ENCODE assay signal across 8 cellular contexts in the genomic region with DNA sequence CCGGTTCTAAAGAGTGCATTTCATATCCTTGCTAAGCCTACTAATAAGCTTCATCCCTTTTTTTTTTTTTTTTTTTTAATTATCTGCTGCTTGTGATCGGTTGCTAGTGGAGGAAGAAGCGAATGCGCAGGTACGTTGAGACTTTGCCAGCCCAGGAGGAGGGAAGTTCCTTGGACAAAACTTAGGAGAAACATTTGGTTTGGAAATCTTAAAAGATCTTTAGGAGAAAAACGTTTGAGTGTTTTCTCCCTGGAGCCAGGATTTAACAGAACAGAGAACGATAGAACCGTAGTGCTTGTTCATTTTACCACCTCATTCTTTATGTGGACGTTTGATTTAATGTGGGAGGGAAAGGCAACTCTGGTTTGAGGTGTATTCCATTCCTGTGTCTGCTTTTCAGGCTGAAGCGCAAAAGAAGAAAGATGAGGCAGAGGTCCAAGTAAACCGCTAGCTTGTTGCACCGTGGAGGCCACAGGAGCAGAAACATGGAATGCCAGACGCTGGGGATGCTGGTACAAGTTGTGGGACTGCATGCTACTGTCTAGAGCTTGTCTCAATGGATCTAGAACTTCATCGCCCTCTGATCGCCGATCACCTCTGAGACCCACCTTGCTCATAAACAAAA. TPM values are rescaled to one million over a fixed set of nuclear protein-coding genes. Genes with fewer than 3 reads are reported as not detected.
DNase-seq lines count a peak whose midpoint lies in the region; ATAC-seq and TF ChIP-seq lines count a peak whose summit lies in the region.
"Not testable (repeated sequence)": the region's sequence is repeated elsewhere in the genome, so short reads cannot be mapped to it uniquely, and the experiment has no call there.

No MANE protein-coding gene starts in this region.

- peaks cover 16% of the 10 kb centered on the region for H4K20me1 ChIP-seq in osteoblast (ENCODE audit: insufficient read depth, low read length)

- not testable (repeated sequence) for TF ChIP-seq POLR2A in adrenal gland (IDR thresholded peaks at IDR 0.05)

- H2AFZ ChIP-seq in osteoblast (ENCODE audit: low read length) = peak overlapping the region; percentile 93

- intact Hi-C loops in adrenal gland (cut with DNase I) = not testable (repeated sequence)

- peak overlapping the region; percentile 99 for H3K27ac Mint-ChIP-seq in T-helper 17 cell

- H3K27me3 Mint-ChIP-seq in T-helper 17 cell = not testable (repeated sequence)

- H3K27ac ChIP-seq in adrenal gland (peak overlapping the region; percentile 88 to 98 (median 96)), epithelial cell of prostate (peak overlapping the region; percentile 93), layer of hippocampus (ENCODE audit: low read depth, low read length) (peak overlapping the region; percentile 98), osteoblast (ENCODE audit: low read depth, low read length) (peak overlapping the region; percentile 91), thymus (ENCODE audit: low read depth) (peak overlapping the region; percentile 95)

- WGBS in adrenal gland, 4 donors = 1 to 3% (median 2%) methylated on average over 12 to 16 of the region's 16 CpGs
- 9% methylated on average over 12 of the region's 16 CpGs for WGBS in thymus

- H3K36me3 ChIP-seq in adrenal gland (replicated peaks in 1 of 2) (peaks cover 0 to 26% of the 10 kb centered on the region in 2 donors), osteoblast (ENCODE audit: insufficient read depth, low read length) (peaks cover 33% of the 10 kb centered on the region), thymus (ENCODE audit: control insufficient read depth, insufficient read depth) (peaks cover 28% of the 10 kb centered on the region)

- peaks cover 31% of the 10 kb centered on the region for H3K4me1 Mint-ChIP-seq in T-helper 17 cell

- TF ChIP-seq CTCF in adrenal gland (IDR thresholded peaks at IDR 0.05); osteoblast (IDR thresholded peaks at IDR 0.05; ENCODE audit: extremely low read depth, low read depth, low read length): not testable (repeated sequence)

- not testable (repeated sequence) for H3K36me3 Mint-ChIP-seq in T-helper 17 cell (ENCODE audit: low read depth)

- not testable (repeated sequence) for H3K9me3 ChIP-seq in T-helper 17 cell (ENCODE audit: control insufficient read depth, low read length, poor library complexity, severe bottlenecking); adrenal gland (replicated peaks in 1 of 3); osteoblast (ENCODE audit: low read depth, low read length); thymus (ENCODE audit: control insufficient read depth)

- H3K4me2 ChIP-seq in osteoblast (ENCODE audit: insufficient read depth, low read length) = peak overlapping the region; percentile 99

- H3K4me3 ChIP-seq in adrenal gland (peak overlapping the region in 3 of 4 donors; percentile 41 to 76 (median 71)), osteoblast (ENCODE audit: insufficient read depth, low read length) (peak overlapping the region; percentile 85), thymus (ENCODE audit: low read length) (peak overlapping the region; percentile 88)

- peak overlapping the region; percentile 98 for H3K4me3 Mint-ChIP-seq in T-helper 17 cell

- not testable (repeated sequence) for ATAC-seq in T-helper 17 cell

- DNase-seq in DMS 273 (lab: John Stamatoyannopoulos, UW; ENCODE audit: unreplicated experiment) = peak; percentile 42
- peak; percentile 25 for DNase-seq in M059J (ENCODE audit: low read depth)
- not testable (repeated sequence) for DNase-seq in T-helper 17 cell; epithelial cell of prostate (ENCODE audit: low read depth, low spot score); osteoblast (ENCODE audit: insufficient read length, low spot score, missing footprints)
- DNase-seq in adrenal gland = peak in 3 of 7 donors; percentile 22 to 46 (median 33)

- not testable (repeated sequence) for H3K27me3 ChIP-seq in adrenal gland; layer of hippocampus (ENCODE audit: control insufficient read depth, insufficient read depth, low read length); osteoblast (ENCODE audit: insufficient read depth, low read length); thymus (ENCODE audit: control insufficient read depth, insufficient read depth)

- H3K79me2 ChIP-seq in osteoblast (ENCODE audit: insufficient read depth, low read length) = peaks cover 33% of the 10 kb centered on the region

- H3K4me1 ChIP-seq in adrenal gland (replicated peaks in 1 of 2) = peaks cover 31 to 34% of the 10 kb centered on the region in 2 donors
- H3K4me1 ChIP-seq in osteoblast (ENCODE audit: insufficient read depth, low read length) = peaks cover 29% of the 10 kb centered on the region
- not testable (repeated sequence) for H3K4me1 ChIP-seq in thymus (ENCODE audit: control insufficient read depth, insufficient read depth, low read length)

RNA-seq across cellular contexts. Expression of a gene that starts 0.8 kb away (rescaled TPM):
- 2,885 and 2,938 TPM in 2 replicates for total RNA-seq in M059J (2014; rRNA removed; shearing (Covaris generic))
- total RNA-seq in T-helper 17 cell (1,000 to 10,000 TPM; 5,484 to 5,668 TPM), adrenal gland (1,000 to 10,000 TPM; 1,635 to 4,364 (median 3,125) TPM), osteoblast (1,930 and 2,844 TPM in 2 replicates)
- polyA plus RNA-seq in adrenal gland (1,000 to 10,000 TPM; 2,153 to 6,204 (median 2,446) TPM), thymus (5,569 TPM)

RNA-seq across cellular contexts. Expression of a gene that starts 0.9 kb away (rescaled TPM):
- total RNA-seq in M059J (2014; rRNA removed; shearing (Covaris generic)) = 1.4 and 2.1 TPM in 2 replicates
- total RNA-seq in T-helper 17 cell = 1 to 10 TPM; 6.8 to 8.7 TPM
- 10 to 100 TPM in 3 of 8 donors, 1 to 10 TPM in 5; 4.3 to 15.0 (median 8.8) TPM for total RNA-seq in adrenal gland
- 1 to 10 TPM; 2.2 to 5.5 (median 5.0) TPM for polyA plus RNA-seq in adrenal gland
- total RNA-seq in osteoblast = 9.0 and 10.6 TPM in 2 replicates
- polyA plus RNA-seq in thymus = 3.1 TPM

RNA-seq across cellular contexts. Expression of a gene that starts 10.9 kb away (rescaled TPM):
- total RNA-seq in M059J (2014; rRNA removed; shearing (Covaris generic)) = 86.5 and 117 TPM in 2 replicates
- total RNA-seq in T-helper 17 cell = 100 to 1,000 TPM; 178 to 211 TPM
- 100 to 1,000 TPM in 7 of 8 donors, 10 to 100 TPM in 1; 95.5 to 156 (median 127) TPM for total RNA-seq in adrenal gland
- 100 to 1,000 TPM in 1 of 3 donors, 10 to 100 TPM in 2; 27.2 to 103 (median 35.4) TPM for polyA plus RNA-seq in adrenal gland
- 239 and 304 TPM in 2 replicates for total RNA-seq in osteoblast
- polyA plus RNA-seq in thymus = 39.2 TPM

RNA-seq across cellular contexts. Expression of a gene that starts 12.8 kb away (rescaled TPM):
- total RNA-seq in M059J (2014; rRNA removed; shearing (Covaris generic)) = 134 and 184 TPM in 2 replicates
- total RNA-seq in T-helper 17 cell (10 to 100 TPM; 62.0 to 76.2 TPM), adrenal gland (100 to 1,000 TPM in 4 of 8 donors, 10 to 100 TPM in 4; 64.1 to 119 (median 95.8) TPM), osteoblast (99.0 and 115 TPM in 2 replicates)
- polyA plus RNA-seq in adrenal gland (100 to 1,000 TPM in 2 of 3 donors, 10 to 100 TPM in 1; 83.3 to 252 (median 106) TPM), thymus (67.9 TPM)

RNA-seq across cellular contexts. Expression of a gene that starts 35.2 kb away (rescaled TPM):
- 84.5 and 88.7 TPM in 2 replicates for total RNA-seq in M059J (2014; rRNA removed; shearing (Covaris generic))
- total RNA-seq in T-helper 17 cell (1 to 10 TPM; 5.4 to 9.0 TPM), adrenal gland (10 to 100 TPM; 28.0 to 89.3 (median 60.0) TPM), osteoblast (49.8 and 53.9 TPM in 2 replicates)
- polyA plus RNA-seq in adrenal gland (100 to 1,000 TPM in 2 of 3 donors, 10 to 100 TPM in 1; 33.4 to 129 (median 118) TPM), thymus (60.9 TPM)
